ENCODE assay signal across 1 cellular context in the genomic region with DNA sequence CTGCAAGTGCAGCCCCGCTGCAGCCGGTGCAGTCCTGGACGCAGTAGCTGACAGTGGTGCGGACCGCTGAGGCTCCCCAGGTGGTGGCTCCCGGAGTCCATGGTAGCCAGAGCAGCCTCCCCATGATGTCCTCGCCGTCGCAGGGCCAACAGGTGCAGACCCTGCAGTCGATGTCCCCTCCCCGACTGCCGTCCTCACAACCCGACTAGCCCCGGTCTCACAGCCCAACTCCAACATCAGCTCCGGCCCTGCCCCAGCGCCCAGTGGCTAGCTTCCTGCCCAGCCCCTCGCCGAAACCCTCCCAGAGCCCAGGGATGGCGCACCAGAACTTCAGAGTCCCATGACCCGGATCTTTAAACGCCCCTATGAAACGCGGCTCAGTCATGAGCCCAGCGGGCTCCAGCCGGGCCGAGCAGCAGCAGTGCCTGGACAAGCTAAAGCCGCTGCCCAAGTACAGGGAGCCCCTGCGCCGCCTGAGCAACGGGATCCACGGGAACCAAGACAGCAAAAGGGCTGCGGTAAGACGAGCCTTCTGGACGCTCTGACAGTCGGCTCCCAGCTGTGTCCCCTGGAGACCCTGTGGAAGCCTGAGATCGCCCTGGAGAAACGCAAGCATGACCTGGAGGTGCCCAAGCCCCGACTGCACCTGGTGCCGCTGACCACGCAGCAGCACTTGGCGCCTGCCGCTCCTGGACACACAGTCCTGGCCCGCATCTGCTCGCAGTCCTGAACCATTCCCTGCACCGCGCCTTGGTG.
TF ChIP-seq lines count a peak whose summit lies in the region.

No MANE protein-coding gene starts in this region.

TF ChIP-seq in IMR-90, 13 proteins besides CTCF, POLR2A, EP300 and RAD21:
- TF ChIP-seq RCOR1 (IDR thresholded peaks at IDR 0.05; ENCODE audit: insufficient replicate concordance, low read length): no peak
- no peak for TF ChIP-seq SMC3 (IDR thresholded peaks at IDR 0.05; ENCODE audit: low read depth, low read length)
- no peak for TF ChIP-seq FOS (IDR thresholded peaks at IDR 0.05; ENCODE audit: low read depth, low read length)
- no peak for TF ChIP-seq MAZ (IDR thresholded peaks at IDR 0.05; ENCODE audit: borderline replicate concordance, low read depth, low read length)
- TF ChIP-seq MXI1 (IDR thresholded peaks at IDR 0.05; ENCODE audit: borderline replicate concordance, low read depth, low read length): no peak
- no peak for TF ChIP-seq USF2 (IDR thresholded peaks at IDR 0.05; ENCODE audit: low read depth, low read length)
- no peak for TF ChIP-seq RFX5 (IDR thresholded peaks at IDR 0.05; ENCODE audit: low read depth, low read length)
- no peak for TF ChIP-seq ELK1 (IDR thresholded peaks at IDR 0.05; ENCODE audit: borderline replicate concordance, low read depth, low read length)
- no peak for TF ChIP-seq CEBPB (IDR thresholded peaks at IDR 0.05; ENCODE audit: low read depth, low read length)
- TF ChIP-seq BHLHE40 (IDR thresholded peaks at IDR 0.05; ENCODE audit: low read depth, low read length): no peak
- TF ChIP-seq NFE2L2 (IDR thresholded peaks at IDR 0.05; ENCODE audit: low read depth, low read length): no peak
- TF ChIP-seq MAFK (IDR thresholded peaks at IDR 0.05; ENCODE audit: low read depth, low read length): no peak
- no peak for TF ChIP-seq CHD1 (IDR thresholded peaks at IDR 0.05; ENCODE audit: low read depth, low read length)
